ENCODE assay signal across 16 cellular contexts in the genomic region with DNA sequence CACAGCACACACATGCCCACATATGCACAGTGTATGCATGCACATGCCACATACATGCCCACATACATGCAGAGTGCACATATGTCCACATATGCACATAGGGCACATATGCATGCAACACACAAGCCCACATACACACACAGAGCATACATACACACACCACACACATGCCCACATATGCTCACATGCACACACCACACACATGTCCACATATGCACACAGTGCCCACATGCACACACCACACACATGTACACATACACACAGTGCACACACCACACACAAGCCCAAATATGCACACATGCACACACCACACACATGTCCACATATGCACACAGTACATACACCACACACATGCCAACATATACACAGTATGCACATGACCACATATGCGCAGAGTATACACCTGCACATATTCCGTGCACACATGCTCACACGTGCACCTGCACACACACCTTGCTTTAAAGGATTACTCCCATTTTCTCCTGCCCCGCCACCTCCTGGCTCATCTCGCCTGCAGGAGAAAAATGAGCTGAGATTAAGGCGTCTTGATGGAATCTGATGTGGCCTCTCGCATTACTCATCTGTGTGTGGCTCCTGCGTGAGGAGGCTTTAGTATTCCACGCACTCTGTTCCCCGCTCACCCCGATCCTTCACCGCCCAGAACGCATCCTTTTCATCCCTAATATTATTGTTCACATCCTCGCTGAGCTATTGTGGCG.
"Had no signal": no experiment of that assay in that cellular context is flagged by ENCODE, and none has a peak within 500 bp of the region (broad histone marks: within the 10 kb centered on the region; RNA-seq: fewer than 3 reads in every experiment).

No MANE protein-coding gene starts in this region.

- H3K27ac ChIP-seq: esophagus squamous epithelium, right atrium auricular region, tibial nerve had no signal

- DNase-seq: activated B cell treated with CpG ODN at 0.5 μM for 24 hours; activated CD4-positive, alpha-beta memory T cell treated with anti-CD3 and anti-CD28 coated beads, Interleukin-2, amount 10 ng/mL, durations not matched to agents 7 days and 5 days; activated CD4-positive, alpha-beta T cell treated with anti-CD3 and anti-CD28 coated beads for 48 hours; activated CD8-positive, alpha-beta memory T cell treated with anti-CD3 and anti-CD28 coated beads, Interleukin-2, amount 10 ng/mL, durations not matched to agents 7 days and 5 days; activated naive CD4-positive, alpha-beta T cell treated with Interleukin-2 at 50 U/mL for 16 hours; activated naive CD8-positive, alpha-beta T cell treated with anti-CD3 and anti-CD28 coated beads, Interleukin-2, amount 50 U/mL, for 24 hours; cortex of kidney; esophagus squamous epithelium; natural killer cell; occipital lobe; T-cell had no signal

- H3K27me3 ChIP-seq: right atrium auricular region had no signal

- H3K4me3 ChIP-seq: esophagus squamous epithelium, right atrium auricular region, tibial nerve had no signal

- H3K4me1 ChIP-seq: right atrium auricular region, tibial nerve had no signal

- H3K27me3 Mint-ChIP-seq: activated B cell treated with CpG ODN at 0.5 μM for 24 hours; activated CD4-positive, alpha-beta memory T cell treated with anti-CD3 and anti-CD28 coated beads, Interleukin-2, amount 10 ng/mL, durations not matched to agents 7 days and 5 days; activated CD8-positive, alpha-beta memory T cell treated with anti-CD3 and anti-CD28 coated beads, Interleukin-2, amount 10 ng/mL, durations not matched to agents 7 days and 5 days had no signal

- H3K9me3 Mint-ChIP-seq: activated B cell treated with CpG ODN at 0.5 μM for 24 hours; activated CD4-positive, alpha-beta memory T cell treated with anti-CD3 and anti-CD28 coated beads, Interleukin-2, amount 10 ng/mL, durations not matched to agents 7 days and 5 days; activated naive CD8-positive, alpha-beta T cell treated with anti-CD3 and anti-CD28 coated beads, Interleukin-2, amount 50 U/mL, for 24 hours; activated T-helper 2 cell treated with anti-CD3 and anti-CD28 coated beads, Interferon-gamma antibody, Interleukin-2, Interleukin-4, amounts not matched to agents 10 μg/mL and 5 μg/mL and 100 μg/mL, durations not matched to agents 14 hours and 24 hours and 36 hours; natural killer cell; stimulated activated naive CD8-positive, alpha-beta T cell treated with anti-CD3 and anti-CD28 coated beads, Interleukin-15, Interleukin-2, amounts not matched to agents 100 ng/mL and 50 ng/mL, for 24 hours; T-cell had no signal

- H3K9me3 ChIP-seq: esophagus squamous epithelium, right atrium auricular region, tibial nerve had no signal

- ATAC-seq: activated CD8-positive, alpha-beta memory T cell treated with anti-CD3 and anti-CD28 coated beads, Interleukin-2, amount 10 ng/mL, durations not matched to agents 7 days and 5 days; activated naive CD8-positive, alpha-beta T cell treated with anti-CD3 and anti-CD28 coated beads, Interleukin-2, amount 50 U/mL, for 24 hours; natural killer cell; SK-N-SH treated with all-trans-retinoic acid at 6 μM for 48 hours; T-cell had no signal

- H3K4me1 Mint-ChIP-seq: activated B cell treated with CpG ODN at 0.5 μM for 24 hours; activated CD8-positive, alpha-beta memory T cell treated with anti-CD3 and anti-CD28 coated beads, Interleukin-2, amount 10 ng/mL, durations not matched to agents 7 days and 5 days; activated naive CD8-positive, alpha-beta T cell treated with anti-CD3 and anti-CD28 coated beads, Interleukin-2, amount 50 U/mL, for 24 hours; natural killer cell; T-cell had no signal

- H3K36me3 Mint-ChIP-seq: activated CD8-positive, alpha-beta memory T cell treated with anti-CD3 and anti-CD28 coated beads, Interleukin-2, amount 10 ng/mL, durations not matched to agents 7 days and 5 days; natural killer cell; T-cell had no signal

- H3K36me3 ChIP-seq: esophagus squamous epithelium, right atrium auricular region, tibial nerve had no signal

- H3K4me3 Mint-ChIP-seq: activated B cell treated with CpG ODN at 0.5 μM for 24 hours; activated CD4-positive, alpha-beta memory T cell treated with anti-CD3 and anti-CD28 coated beads, Interleukin-2, amount 10 ng/mL, durations not matched to agents 7 days and 5 days; activated CD8-positive, alpha-beta memory T cell treated with anti-CD3 and anti-CD28 coated beads, Interleukin-2, amount 10 ng/mL, durations not matched to agents 7 days and 5 days; activated naive CD8-positive, alpha-beta T cell treated with anti-CD3 and anti-CD28 coated beads, Interleukin-2, amount 50 U/mL, for 24 hours; natural killer cell; stimulated activated naive CD8-positive, alpha-beta T cell treated with anti-CD3 and anti-CD28 coated beads, Interleukin-15, Interleukin-2, amounts not matched to agents 100 ng/mL and 50 ng/mL, for 24 hours; T-cell had no signal

- H3K27ac Mint-ChIP-seq: activated B cell treated with CpG ODN at 0.5 μM for 24 hours; activated CD4-positive, alpha-beta memory T cell treated with anti-CD3 and anti-CD28 coated beads, Interleukin-2, amount 10 ng/mL, durations not matched to agents 7 days and 5 days; activated CD8-positive, alpha-beta memory T cell treated with anti-CD3 and anti-CD28 coated beads, Interleukin-2, amount 10 ng/mL, durations not matched to agents 7 days and 5 days; activated naive CD8-positive, alpha-beta T cell treated with anti-CD3 and anti-CD28 coated beads, Interleukin-2, amount 50 U/mL, for 24 hours; activated T-helper 2 cell treated with anti-CD3 and anti-CD28 coated beads, Interferon-gamma antibody, Interleukin-2, Interleukin-4, amounts not matched to agents 10 μg/mL and 5 μg/mL and 100 μg/mL, durations not matched to agents 14 hours and 24 hours and 36 hours; natural killer cell; stimulated activated naive CD8-positive, alpha-beta T cell treated with anti-CD3 and anti-CD28 coated beads, Interleukin-15, Interleukin-2, amounts not matched to agents 100 ng/mL and 50 ng/mL, for 24 hours; T-cell had no signal
